10 cellular contexts compared by ENCODE assay signal in the genomic region with DNA sequence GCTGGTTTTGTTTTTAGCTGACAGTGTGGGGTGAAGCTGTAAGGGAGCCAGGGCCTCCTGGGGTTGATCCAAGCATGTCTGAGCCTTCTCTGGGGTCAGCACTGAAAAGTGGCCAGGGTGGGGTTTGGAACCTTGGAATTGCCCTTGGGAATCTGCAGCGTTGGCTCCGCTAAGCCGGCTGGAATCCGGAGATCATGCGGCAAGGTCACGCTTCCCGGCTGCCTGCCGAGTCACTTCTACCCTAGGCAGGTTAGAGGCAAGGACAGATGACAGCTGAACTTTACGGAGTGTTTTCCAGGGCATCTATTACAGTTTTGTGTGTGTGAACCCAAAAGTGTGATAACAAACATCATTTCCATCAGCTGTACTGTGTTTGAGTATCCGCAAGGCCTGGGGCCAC. TPM values are rescaled to one million over a fixed set of nuclear protein-coding genes. Genes with fewer than 3 reads are reported as not detected.
DNase-seq lines count a peak whose midpoint lies in the region; ATAC-seq and TF ChIP-seq lines count a peak whose summit lies in the region.
"Had no signal": no experiment of that assay in that cellular context is flagged by ENCODE, and none has a peak within 500 bp of the region (broad histone marks: within the 10 kb centered on the region; RNA-seq: fewer than 3 reads in every experiment).

No MANE protein-coding gene starts in this region.

- no peak for TF ChIP-seq POLR2A in right lobe of liver (IDR thresholded peaks at IDR 0.05)

- peak overlapping the region; percentile 25 for H3K4me3 Mint-ChIP-seq in T-helper 1 cell treated with Interleukin-12 subunit alpha and Interleukin-12 subunit beta and Interleukin-4 antibody, amounts not matched to agents 30 μg/mL and 1 μg/mL, for 36 hours
- peak overlapping the region; percentile 62 for H3K4me3 Mint-ChIP-seq in activated naive CD8-positive, alpha-beta T cell treated with anti-CD3 and anti-CD28 coated beads for 36 hours
- peak overlapping the region; percentile 48 to 86 for H3K4me3 Mint-ChIP-seq in stimulated activated naive B cell treated with anti-CD40 and anti-IgM and Interleukin-4, amounts not matched to agents 10 μg/mL and 1 μg/mL and 100 μg/mL, for 72 hours

- H3K27me3 ChIP-seq in right lobe of liver: no peaks in the 10 kb centered on the region

- no peak for DNase-seq in T-helper 1 cell
- DNase-seq in activated naive CD8-positive, alpha-beta T cell treated with anti-CD3 and anti-CD28 coated beads for 36 hours: no peak
- DNase-seq in right lobe of liver: no peak
- DNase-seq in stimulated activated naive B cell treated with anti-CD40 and anti-IgM and Interleukin-4, amounts not matched to agents 10 μg/mL and 1 μg/mL and 100 μg/mL, for 72 hours: no peak
- no peak for DNase-seq in stimulated activated CD4-positive, alpha-beta T cell treated with anti-CD3 and anti-CD28 coated beads, Interleukin-12 subunit alpha, Interleukin-12 subunit beta, amount 100 ng/mL, for 4 hours
- no peak for DNase-seq in NCI-H345 treated with DMSO at 0.1 percent for 48 hours (lab: John Stamatoyannopoulos, UW; ENCODE audit: unreplicated experiment)
- DNase-seq in HT-29 (ENCODE audit: low spot score): no peak
- DNase-seq: 8988T, NCI-H1092 treated with DMSO at 0.1 percent for 48 hours had no signal

- TF ChIP-seq CTCF in right lobe of liver (IDR thresholded peaks at IDR 0.05): no peak

- H3K4me1 ChIP-seq in right lobe of liver: peaks cover 0 to 37% (median 13%) of the 10 kb centered on the region in 4 donors

- H3K27ac ChIP-seq in right lobe of liver: peak overlapping the region in 1 of 3 donors; percentile 20

- WGBS in right lobe of liver (ENCODE audit: insufficient coverage, low coverage, low lambda C conversion rate, missing lambda C conversion rate): 76% methylated on average over 9 of the region's 10 CpGs

- H3K27me3 Mint-ChIP-seq in T-helper 1 cell treated with Interleukin-12 subunit alpha and Interleukin-12 subunit beta and Interleukin-4 antibody, amounts not matched to agents 30 μg/mL and 1 μg/mL, for 36 hours (ENCODE audit: low read depth): no peaks in the 10 kb centered on the region
- H3K27me3 Mint-ChIP-seq in activated naive CD8-positive, alpha-beta T cell treated with anti-CD3 and anti-CD28 coated beads for 36 hours: no peaks in the 10 kb centered on the region
- no peaks in the 10 kb centered on the region for H3K27me3 Mint-ChIP-seq in stimulated activated naive B cell treated with anti-CD40 and anti-IgM and Interleukin-4, amounts not matched to agents 10 μg/mL and 1 μg/mL and 100 μg/mL, for 72 hours

- ATAC-seq in right lobe of liver: peak in 3 of 4 donors; percentile 12 to 39 (median 29)
- no peak for ATAC-seq in stimulated activated naive B cell treated with anti-CD40 and anti-IgM and Interleukin-4, amounts not matched to agents 10 μg/mL and 1 μg/mL and 100 μg/mL, for 72 hours (replicated peaks)

- H3K4me3 ChIP-seq in right lobe of liver: no peak overlapping the region

- no peaks in the 10 kb centered on the region for H3K9me3 Mint-ChIP-seq in T-helper 1 cell treated with Interleukin-12 subunit alpha and Interleukin-12 subunit beta and Interleukin-4 antibody, amounts not matched to agents 30 μg/mL and 1 μg/mL, for 36 hours
- no peaks in the 10 kb centered on the region for H3K9me3 Mint-ChIP-seq in activated naive CD8-positive, alpha-beta T cell treated with anti-CD3 and anti-CD28 coated beads for 36 hours
- H3K9me3 Mint-ChIP-seq in stimulated activated naive B cell treated with anti-CD40 and anti-IgM and Interleukin-4, amounts not matched to agents 10 μg/mL and 1 μg/mL and 100 μg/mL, for 72 hours: no peaks in the 10 kb centered on the region

- H3K36me3 ChIP-seq in right lobe of liver: no peaks in the 10 kb centered on the region

- H3K36me3 Mint-ChIP-seq in T-helper 1 cell treated with Interleukin-12 subunit alpha and Interleukin-12 subunit beta and Interleukin-4 antibody, amounts not matched to agents 30 μg/mL and 1 μg/mL, for 36 hours (ENCODE audit: low read depth): peaks cover 5% of the 10 kb centered on the region
- peaks cover 7% of the 10 kb centered on the region for H3K36me3 Mint-ChIP-seq in activated naive CD8-positive, alpha-beta T cell treated with anti-CD3 and anti-CD28 coated beads for 36 hours
- H3K36me3 Mint-ChIP-seq in stimulated activated naive B cell treated with anti-CD40 and anti-IgM and Interleukin-4, amounts not matched to agents 10 μg/mL and 1 μg/mL and 100 μg/mL, for 72 hours: no peaks in the 10 kb centered on the region

- H3K27ac Mint-ChIP-seq in T-helper 1 cell treated with Interleukin-12 subunit alpha and Interleukin-12 subunit beta and Interleukin-4 antibody, amounts not matched to agents 30 μg/mL and 1 μg/mL, for 36 hours: peak overlapping the region; percentile 86
- H3K27ac Mint-ChIP-seq in activated naive CD8-positive, alpha-beta T cell treated with anti-CD3 and anti-CD28 coated beads for 36 hours: peak overlapping the region; percentile 87
- peak overlapping the region; percentile 93 for H3K27ac Mint-ChIP-seq in stimulated activated naive B cell treated with anti-CD40 and anti-IgM and Interleukin-4, amounts not matched to agents 10 μg/mL and 1 μg/mL and 100 μg/mL, for 72 hours

- H3K9me3 ChIP-seq in right lobe of liver: no peaks in the 10 kb centered on the region

- intact Hi-C loops in right lobe of liver (cut with DNase I): no loop called here

- H3K4me1 Mint-ChIP-seq in T-helper 1 cell treated with Interleukin-12 subunit alpha and Interleukin-12 subunit beta and Interleukin-4 antibody, amounts not matched to agents 30 μg/mL and 1 μg/mL, for 36 hours (ENCODE audit: low read depth): peaks cover 67% of the 10 kb centered on the region
- peaks cover 76% of the 10 kb centered on the region for H3K4me1 Mint-ChIP-seq in activated naive CD8-positive, alpha-beta T cell treated with anti-CD3 and anti-CD28 coated beads for 36 hours
- H3K4me1 Mint-ChIP-seq in stimulated activated naive B cell treated with anti-CD40 and anti-IgM and Interleukin-4, amounts not matched to agents 10 μg/mL and 1 μg/mL and 100 μg/mL, for 72 hours: peaks cover 46 to 89% of the 10 kb centered on the region in 2 donors

RNA-seq across cellular contexts. Expression of a gene that starts 17.1 kb away (rescaled TPM):
- total RNA-seq in activated naive CD8-positive, alpha-beta T cell treated with anti-CD3 and anti-CD28 coated beads for 36 hours: 10 to 100 TPM in 1 of 2 experiments, 1 to 10 TPM in 1; 9.8 to 11.1 TPM
- 1 to 10 TPM; 3.3 to 9.8 (median 4.8) TPM for total RNA-seq in right lobe of liver
- 2.6 and 5.7 TPM in 2 replicates for total RNA-seq in HT-29 (2014; rRNA removed; shearing (Covaris generic))

Comparison
In these comparisons a context has a peak if more than half of its experiments do, and no peak if none do; other contexts are left out.
1. ATAC-seq: peak in right lobe of liver (3 of 4); none in stimulated activated naive B cell treated with anti-CD40 and anti-IgM and Interleukin-4, amounts not matched to agents 10 μg/mL and 1 μg/mL and 100 μg/mL, for 72 hours (0 of 2).
2. Peak in every context shown above with its lines, with median percentiles within 50 percentile points of each other: H3K27ac Mint-ChIP-seq and H3K4me3 Mint-ChIP-seq.